ENCODE assay signal across 9 cellular contexts in genomic region chr20:47501483-47502270, GRCh38. TPM values are rescaled to one million over a fixed set of nuclear protein-coding genes. Genes with fewer than 3 reads are reported as not detected.
A peak's percentile ranks its signal among the peaks of the same experiment; 100 is the strongest.
DNase-seq lines count a peak whose midpoint lies in the region; ATAC-seq, FAIRE-seq and TF ChIP-seq lines count a peak whose summit lies in the region.
"Had no signal": no experiment of that assay in that cellular context is flagged by ENCODE, and none has a peak within 500 bp of the region (broad histone marks: within the 10 kb centered on the region; RNA-seq: fewer than 3 reads in every experiment).

TSS of gene NCOA3 (plus strand) at chr20:47501887. CDS start at chr20:47622248, 120,361 bp downstream.

- peak; percentile 82 for ATAC-seq in HG03196 (IDR thresholded peaks at IDR 0.05; ENCODE audit: unreplicated experiment)
- ATAC-seq in central memory CD8-positive, alpha-beta T cell (replicated peaks; ENCODE audit: extremely low read depth, poor library complexity, severe bottlenecking) = peak; percentile 81

- H2AFZ ChIP-seq in keratinocyte (ENCODE audit: control insufficient read depth, low read length) = peak within 1 kb of the TSS; percentile 77

- peak; percentile 84 for DNase-seq in AG09319 (ENCODE audit: extremely low read depth, low read depth)
- DNase-seq in NCI-H446 (lab: John Stamatoyannopoulos, UW) = peak; percentile 91 to 98
- peak; percentile 77 for DNase-seq in activated CD4-positive, CD25-positive, alpha-beta regulatory T cell treated with anti-CD3 and anti-CD28 coated beads, Interleukin-2, amount 50 U/mL, for 16 hours (ENCODE audit: low read depth, low spot score)
- peak; percentile 79 to 84 for DNase-seq in central memory CD8-positive, alpha-beta T cell (ENCODE audit: low spot score in 2 of 2)
- peak; percentile 56 for DNase-seq in keratinocyte (ENCODE audit: low read depth, low spot score)
- peak; percentile 88 to 97 (median 93) for DNase-seq in stimulated activated CD4-positive, alpha-beta T cell treated with anti-CD3 and anti-CD28 coated beads, Interleukin-12 subunit alpha, Interleukin-12 subunit beta, amount 100 ng/mL, for 48 hours (ENCODE audit: low read depth in 2 of 3, low spot score in 1 of 3)

- H3K4me2 ChIP-seq in keratinocyte (ENCODE audit: control insufficient read depth, extremely low read depth, insufficient read depth, low read depth, low read length) = peak within 1 kb of the TSS; percentile 100

- peak; percentile 98 for TF ChIP-seq POLR2A in GM18951 (IDR thresholded peaks at IDR 0.05; ENCODE audit: extremely low read depth, insufficient read depth, insufficient read length)

- TF ChIP-seq CTCF in AG09319 (IDR thresholded peaks at IDR 0.05; ENCODE audit: low read depth, low read length) (peak; percentile 32), keratinocyte (optimal IDR thresholded peaks at IDR 0.05 in 1 of 3, IDR thresholded peaks at IDR 0.05 in 1 of 3, conservative IDR thresholded peaks at IDR 0.05 in 1 of 3; ENCODE audit: extremely low read depth in 1 of 3, insufficient read depth in 2 of 3, low read length in 3 of 3) (peak; percentile 14 to 67 (median 51))

- H3K4me3 ChIP-seq in keratinocyte (ENCODE audit: control insufficient read depth in 2 of 3, extremely low read depth in 1 of 3, insufficient read depth in 2 of 3, low read depth in 1 of 3, low read length in 3 of 3) = peak within 1 kb of the TSS; percentile 87 to 97 (median 96)

- peak within 1 kb of the TSS; percentile 98 for H3K4me3 Mint-ChIP-seq in central memory CD8-positive, alpha-beta T cell

- no peaks in the 10 kb centered on the region for H3K27me3 ChIP-seq in keratinocyte (ENCODE audit: control insufficient read depth, extremely low read depth, insufficient read depth, low read length)

- no peaks in the 10 kb centered on the region for H3K27me3 Mint-ChIP-seq in central memory CD8-positive, alpha-beta T cell

- no peaks in the 10 kb centered on the region for H3K9me3 Mint-ChIP-seq in central memory CD8-positive, alpha-beta T cell

- no peaks in the 10 kb centered on the region for H3K36me3 ChIP-seq in keratinocyte (ENCODE audit: control insufficient read depth in 2 of 2, extremely low read depth in 1 of 2, insufficient read depth in 2 of 2, low read length in 2 of 2)

- peak within 1 kb of the TSS; percentile 98 for H3K27ac Mint-ChIP-seq in central memory CD8-positive, alpha-beta T cell (ENCODE audit: low read depth)

- peaks cover 2% of the 10 kb centered on the region for H3K9me1 ChIP-seq in keratinocyte (ENCODE audit: control insufficient read depth, extremely low read depth, insufficient read depth, low read length)

- peaks cover 45% of the 10 kb centered on the region for H3K4me1 Mint-ChIP-seq in central memory CD8-positive, alpha-beta T cell

- H4K20me1 ChIP-seq in keratinocyte (ENCODE audit: control insufficient read depth, extremely low read depth, insufficient read depth, low read length) = peaks cover 2% of the 10 kb centered on the region

- H3K36me3 Mint-ChIP-seq in central memory CD8-positive, alpha-beta T cell (ENCODE audit: insufficient read depth) = peaks cover 18% of the 10 kb centered on the region

- H3K79me2 ChIP-seq in keratinocyte (ENCODE audit: control insufficient read depth, insufficient read depth, low read length) = peaks cover 45% of the 10 kb centered on the region

- no peaks in the 10 kb centered on the region for H3K9me3 ChIP-seq in keratinocyte (ENCODE audit: control insufficient read depth, low read depth, low read length)

- H3K27ac ChIP-seq in keratinocyte (ENCODE audit: control insufficient read depth, insufficient read depth, low read length) = peak within 1 kb of the TSS; percentile 80

- no peak for FAIRE-seq in keratinocyte (lab: Jason Lieb, UNC)
- FAIRE-seq: TTC549 had no signal

- dilution Hi-C loops in keratinocyte (cut with MboI; ENCODE audit: extremely low pct_ligation_motif_present, low sequenced_read_pairs) = no loop called here

- in situ Hi-C loops in GM18951 (cut with MboI; ENCODE audit: low sequenced_read_pairs, unreplicated experiment) = no loop called here

- peak within 1 kb of the TSS; percentile 92 for H3K9ac ChIP-seq in keratinocyte (ENCODE audit: control insufficient read depth, extremely low read depth, insufficient read depth, low read length)

- H3K4me1 ChIP-seq in keratinocyte (ENCODE audit: control insufficient read depth, extremely low read depth, insufficient read depth, low read length) = peaks cover 25% of the 10 kb centered on the region

RNA-seq across cellular contexts. Expression of gene NCOA3, which starts in this region (rescaled TPM):
- 23.1 to 30.9 TPM (median 25.8 TPM) in 3 replicates for polyA plus RNA-seq in keratinocyte
- 19.5 TPM for polyA plus RNA-seq in keratinocyte (2011; ENCODE audit: low read depth)
- polyA plus RNA-seq in keratinocyte (2011; cell fraction: cytosol; rRNA removed) = 13.5 and 24.9 TPM in 2 replicates
- 39.8 and 48.8 TPM in 2 replicates for polyA plus RNA-seq in keratinocyte (2011; cell fraction: nucleus; rRNA removed)
- 14.5 and 16.8 TPM in 2 replicates for polyA plus RNA-seq in keratinocyte (2012; ENCODE audit: low replicate concordance)
- polyA minus RNA-seq in keratinocyte = 28.3 to 64.9 TPM (median 62.5 TPM) in 3 replicates
- 30.1 TPM for polyA minus RNA-seq in keratinocyte (2011; cell fraction: cytosol; rRNA and poly(A)+ RNA removed)
- 49.8 and 96.1 TPM in 2 replicates for polyA minus RNA-seq in keratinocyte (2011; cell fraction: nucleus; rRNA and poly(A)+ RNA removed)

Comparison
In these comparisons a context has a peak if more than half of its experiments do, and no peak if none do; other contexts are left out.
1. Peak in every context shown above with its lines: DNase-seq, ATAC-seq, H3K4me3 ChIP-seq and H3K27ac ChIP-seq.